In genomic region chr9:111937301-111937700, GRCh38 we compare ENCODE assay signal across 11 cellular contexts. TPM values are rescaled to one million over a fixed set of nuclear protein-coding genes. Genes with fewer than 3 reads are reported as not detected.
A peak's percentile ranks its signal among the peaks of the same experiment; 100 is the strongest.
DNase-seq lines count a peak whose midpoint lies in the region; ATAC-seq, FAIRE-seq and TF ChIP-seq lines count a peak whose summit lies in the region.
"Had no signal": no experiment of that assay in that cellular context is flagged by ENCODE, and none has a peak within 500 bp of the region (broad histone marks: within the 10 kb centered on the region; RNA-seq: fewer than 3 reads in every experiment).

No MANE protein-coding gene starts in this region.

- TF ChIP-seq EP300 in GM12878 (IDR thresholded peaks at IDR 0.05; ENCODE audit: borderline replicate concordance in 1 of 2, control insufficient read depth in 1 of 2, low read depth in 2 of 2, low read length in 2 of 2) (no peak), ovary (IDR thresholded peaks at IDR 0.05) (no peak)

- peak overlapping the region; percentile 83 to 93 (median 90) for H3K27ac Mint-ChIP-seq in naive thymus-derived CD4-positive, alpha-beta T cell
- H3K27ac Mint-ChIP-seq in Caco-2 (ENCODE audit: unreplicated experiment): no peak overlapping the region

- H3K4me1 ChIP-seq in BLaER1 treated with 17β-estradiol and CSF1 and Interleukin-3, amounts not matched to agents 10 nM and 100 nM: peaks cover 11 to 33% (median 18%) of the 10 kb centered on the region in 10 experiments
- peaks cover 35% of the 10 kb centered on the region for H3K4me1 ChIP-seq in GM23248 (ENCODE audit: insufficient read depth)
- peaks cover 21% of the 10 kb centered on the region for H3K4me1 ChIP-seq in GM12878 (ENCODE audit: control insufficient read depth, insufficient read depth, low read length)
- H3K4me1 ChIP-seq in naive thymus-derived CD4-positive, alpha-beta T cell (ENCODE audit: control insufficient read depth in 2 of 2, insufficient read depth in 2 of 2, low read length in 2 of 2): peaks cover 15 to 19% of the 10 kb centered on the region in 2 donors
- H3K4me1 ChIP-seq in ovary (ENCODE audit: insufficient read depth): peaks cover 3% of the 10 kb centered on the region
- H3K4me1 ChIP-seq in Caco-2: no peaks in the 10 kb centered on the region

- in situ Hi-C loops in GM23248 (cut with MboI): no loop called here
- in situ Hi-C loops in GM12878 (cut with MboI): no loop called here

- H3K4me2 ChIP-seq in BLaER1 treated with 17β-estradiol and CSF1 and Interleukin-3, amounts not matched to agents 10 nM and 100 nM: peak overlapping the region in 10 of 11 experiments; percentile 10 to 75 (median 54); a peak in 19 of 22 replicates
- no peak overlapping the region for H3K4me2 ChIP-seq in GM23248 (ENCODE audit: unreplicated experiment)
- H3K4me2 ChIP-seq in GM12878 (ENCODE audit: control insufficient read depth, insufficient read depth): peak overlapping the region; percentile 58; the same call in 1 of the 2 replicates

- H3K27ac ChIP-seq in BLaER1 treated with 17β-estradiol and CSF1 and Interleukin-3, amounts not matched to agents 10 nM and 100 nM: peak overlapping the region in 7 of 11 experiments; percentile 3 to 71 (median 33); a peak in 8 of 22 replicates
- H3K27ac ChIP-seq in GM23248 (peak overlapping the region; percentile 45), GM12878 (ENCODE audit: control insufficient read depth, insufficient read depth) (peak overlapping the region; percentile 80), ovary (no peak overlapping the region)
- no peak overlapping the region for H3K27ac ChIP-seq in naive thymus-derived CD4-positive, alpha-beta T cell (ENCODE audit: low read depth, low read length)

- peaks cover 89% of the 10 kb centered on the region for H3F3A ChIP-seq in GM23248 (ENCODE audit: insufficient read depth)

- no peaks in the 10 kb centered on the region for H3K9me3 ChIP-seq in BLaER1 treated with 17β-estradiol and CSF1 and Interleukin-3, amounts not matched to agents 10 nM and 100 nM (replicated peaks in 1 of 11)
- H3K9me3 ChIP-seq in GM23248 (ENCODE audit: low read depth): no peaks in the 10 kb centered on the region
- no peaks in the 10 kb centered on the region for H3K9me3 ChIP-seq in GM12878 (replicated peaks; ENCODE audit: control insufficient read depth, insufficient read depth, low read length)
- H3K9me3 ChIP-seq in naive thymus-derived CD4-positive, alpha-beta T cell (ENCODE audit: control insufficient read depth in 2 of 3, low read length in 3 of 3): no peaks in the 10 kb centered on the region
- H3K9me3 ChIP-seq in ovary: no peaks in the 10 kb centered on the region
- no peaks in the 10 kb centered on the region for H3K9me3 ChIP-seq in Caco-2

- POLR2A ChIA-PET in GM12878 (lab: Charles Lee) (interaction anchor here (0.6 to 4.0 kb wide), 11 partner anchors 7 to 96 kb away, joined by 3 to 24 read pairs (median 6); no protein-coding TSS in a partner anchor), Caco-2 (lab: Charles Lee) (no interaction called here)
- POLR2A ChIA-PET in naive thymus-derived CD4-positive, alpha-beta T cell (lab: Charles Lee): interaction anchor here (1.0 to 4.0 kb wide), 4 partner anchors 11 to 64 kb away, joined by 3 to 30 read pairs (median 6); partner anchors contain the start of gene UGCG

- H3K9me3 Mint-ChIP-seq in naive thymus-derived CD4-positive, alpha-beta T cell: peaks cover 0 to 9% (median 0%) of the 10 kb centered on the region in 11 donors
- no peaks in the 10 kb centered on the region for H3K9me3 Mint-ChIP-seq in Caco-2 (ENCODE audit: unreplicated experiment)

- SMC1A ChIA-PET in GM12878 (lab: Charles Lee; ENCODE audit: uncharacterized antibody, unreplicated experiment): interaction anchor here (0.6 to 5.1 kb wide), 30 partner anchors 10 to 1805 kb away, joined by 3 to 57 read pairs (median 5); partner anchors contain the start of gene UGCG

- H3K4me3 ChIP-seq in BLaER1 treated with 17β-estradiol and CSF1 and Interleukin-3, amounts not matched to agents 10 nM and 100 nM: no peak overlapping the region
- H3K4me3 ChIP-seq in GM23248: no peak overlapping the region
- H3K4me3 ChIP-seq in GM12878: no peak overlapping the region
- H3K4me3 ChIP-seq in naive thymus-derived CD4-positive, alpha-beta T cell (ENCODE audit: low read length): no peak overlapping the region
- no peak overlapping the region for H3K4me3 ChIP-seq in ovary
- H3K4me3 ChIP-seq in Caco-2 (ENCODE audit: low read depth, low read length): no peak overlapping the region

- H3K4me1 Mint-ChIP-seq in naive thymus-derived CD4-positive, alpha-beta T cell: peaks cover 20 to 46% (median 31%) of the 10 kb centered on the region in 7 donors
- peaks cover 7% of the 10 kb centered on the region for H3K4me1 Mint-ChIP-seq in Caco-2 (ENCODE audit: low read depth, unreplicated experiment)

- no peaks in the 10 kb centered on the region for H3K9me2 ChIP-seq in GM23248 (ENCODE audit: insufficient read depth)

- no peak for DNase-seq in GM23248
- DNase-seq in GM12878 (ENCODE audit: low read depth, low spot score): no peak
- no peak for DNase-seq in naive thymus-derived CD4-positive, alpha-beta T cell
- no peak for DNase-seq in ovary
- DNase-seq in Caco-2: no peak
- no peak for DNase-seq in nucleus accumbens (lab: John Stamatoyannopoulos, UW)
- DNase-seq in NCI-H2171 treated with DMSO at 0.1 percent for 48 hours (lab: John Stamatoyannopoulos, UW): no peak
- DNase-seq: DMS 273 treated with DMSO at 0.1 percent for 48 hours, hippocampal formation, KG1 had no signal

- RAD21 ChIA-PET in GM12878 (lab: Charles Lee; ENCODE audit: unreplicated experiment): interaction anchor here (1.0 to 3.6 kb wide), 16 partner anchors 10 to 145 kb away, joined by 3 to 26 read pairs (median 10); partner anchors contain the start of gene UGCG

- TF ChIP-seq RAD21 in GM12878 (IDR thresholded peaks at IDR 0.05; ENCODE audit: insufficient read depth, low read depth, low read length): no peak

- no peaks in the 10 kb centered on the region for H4K20me1 ChIP-seq in BLaER1 treated with 17β-estradiol and CSF1 and Interleukin-3, amounts not matched to agents 10 nM and 100 nM
- H4K20me1 ChIP-seq in GM23248 (ENCODE audit: insufficient read depth) (no peaks in the 10 kb centered on the region), GM12878 (ENCODE audit: control insufficient read depth, insufficient read depth) (no peaks in the 10 kb centered on the region)

- TF ChIP-seq POLR2A in GM12878 (IDR thresholded peaks at IDR 0.05; ENCODE audit: low read depth, low read length): 0 out of 2 replicates have a peak, but pooled peaks have one; percentile 10
- no peak for TF ChIP-seq POLR2A in ovary (IDR thresholded peaks at IDR 0.05)

- peaks cover 5 to 49% (median 24%) of the 10 kb centered on the region in 5 donors for H3K36me3 Mint-ChIP-seq in naive thymus-derived CD4-positive, alpha-beta T cell
- peaks cover 37% of the 10 kb centered on the region for H3K36me3 Mint-ChIP-seq in Caco-2 (ENCODE audit: insufficient read depth, unreplicated experiment)

- H3K36me3 ChIP-seq in BLaER1 treated with 17β-estradiol and CSF1 and Interleukin-3, amounts not matched to agents 10 nM and 100 nM: peaks cover 33 to 51% (median 40%) of the 10 kb centered on the region in 11 experiments
- H3K36me3 ChIP-seq in GM23248 (ENCODE audit: low read depth) (peaks cover 53% of the 10 kb centered on the region), GM12878 (ENCODE audit: control insufficient read depth in 2 of 2, insufficient read depth in 2 of 2, low read length in 1 of 2) (peaks cover 2 to 5% of the 10 kb centered on the region in 2 experiments), ovary (no peaks in the 10 kb centered on the region), Caco-2 (ENCODE audit: control insufficient read depth, insufficient read depth, low read length) (no peaks in the 10 kb centered on the region)
- H3K36me3 ChIP-seq in naive thymus-derived CD4-positive, alpha-beta T cell (ENCODE audit: control insufficient read depth in 2 of 3, insufficient read depth in 3 of 3, low read length in 3 of 3): peaks cover 0 to 10% (median 0%) of the 10 kb centered on the region in 3 experiments

- ATAC-seq in GM12878: peak; percentile 6
- peak; percentile 6 for ATAC-seq in naive thymus-derived CD4-positive, alpha-beta T cell

- intact Hi-C loops in GM12878 (cut with micrococcal nuclease; ENCODE audit: unreplicated experiment): no loop called here
- intact Hi-C loops in naive thymus-derived CD4-positive, alpha-beta T cell (cut with micrococcal nuclease): loop anchor here in 1 of 2 donors (5.0 to 10.0 kb wide), 3 partner anchors 55 to 172 kb away; no protein-coding TSS in a partner anchor
- intact Hi-C loops in ovary (cut with DNase I): no loop called here
- intact Hi-C loops in Caco-2 (cut with micrococcal nuclease; ENCODE audit: unreplicated experiment): no loop called here

- no peak for FAIRE-seq in GM12878 (lab: Jason Lieb, UNC)

- H3K4me3 Mint-ChIP-seq in naive thymus-derived CD4-positive, alpha-beta T cell: peak overlapping the region in 9 of 10 donors; percentile 52 to 82 (median 77)
- no peak overlapping the region for H3K4me3 Mint-ChIP-seq in Caco-2 (ENCODE audit: unreplicated experiment)

- CTCF ChIA-PET in GM12878 (lab: Yijun Ruan, JAX) (interaction anchor here (0.7 to 2.4 kb wide), 12 partner anchors 11 to 138 kb away, joined by 3 to 8 read pairs (median 6); no protein-coding TSS in a partner anchor), Caco-2 (lab: Charles Lee) (no interaction called here)
- CTCF ChIA-PET in naive thymus-derived CD4-positive, alpha-beta T cell (lab: Charles Lee): interaction anchor here (0.6 kb wide), 1 partner anchor 103 kb away, joined by 5 read pairs; no protein-coding TSS in a partner anchor

- H2AFZ ChIP-seq in GM23248: no peak overlapping the region
- H2AFZ ChIP-seq in GM12878 (ENCODE audit: control insufficient read depth, low read depth, low read length): no peak overlapping the region

- no TSS peak for BruUV-seq in GM12878 (replicated peaks; lab: Mats Ljungman, UMichigan)
- no TSS peak for BruUV-seq in Caco-2 (replicated peaks; lab: Mats Ljungman, UMichigan)

- no peaks in the 10 kb centered on the region for H3K27me3 Mint-ChIP-seq in naive thymus-derived CD4-positive, alpha-beta T cell
- no peaks in the 10 kb centered on the region for H3K27me3 Mint-ChIP-seq in Caco-2 (ENCODE audit: insufficient read depth, unreplicated experiment)

- H3K79me2 ChIP-seq in GM23248 (ENCODE audit: insufficient read depth) (peaks cover 41% of the 10 kb centered on the region), GM12878 (ENCODE audit: control insufficient read depth, insufficient read depth, low read length) (no peaks in the 10 kb centered on the region)

- peak overlapping the region in 1 of 11 experiments; percentile 10; a peak in 1 of 22 replicates for H3K9ac ChIP-seq in BLaER1 treated with 17β-estradiol and CSF1 and Interleukin-3, amounts not matched to agents 10 nM and 100 nM
- no peak overlapping the region for H3K9ac ChIP-seq in GM23248
- H3K9ac ChIP-seq in GM12878 (ENCODE audit: control insufficient read depth, insufficient read depth, low read length): no peak overlapping the region

- no peaks in the 10 kb centered on the region for H3K27me3 ChIP-seq in BLaER1 treated with 17β-estradiol and CSF1 and Interleukin-3, amounts not matched to agents 10 nM and 100 nM
- no peaks in the 10 kb centered on the region for H3K27me3 ChIP-seq in GM23248 (replicated peaks; ENCODE audit: insufficient read depth)
- no peaks in the 10 kb centered on the region for H3K27me3 ChIP-seq in GM12878 (replicated peaks in 1 of 2; ENCODE audit: control insufficient read depth in 2 of 2, insufficient read depth in 2 of 2, low read length in 1 of 2)
- H3K27me3 ChIP-seq in naive thymus-derived CD4-positive, alpha-beta T cell (ENCODE audit: control insufficient read depth in 2 of 2, insufficient read depth in 2 of 2, low read length in 2 of 2): no peaks in the 10 kb centered on the region
- no peaks in the 10 kb centered on the region for H3K27me3 ChIP-seq in ovary
- H3K27me3 ChIP-seq in Caco-2 (replicated peaks; ENCODE audit: control insufficient read depth, insufficient read depth, low read length): no peaks in the 10 kb centered on the region

- TF ChIP-seq CTCF in GM12878 (IDR thresholded peaks at IDR 0.05 in 2 of 3, conservative IDR thresholded peaks at IDR 0.05 in 1 of 3; ENCODE audit: control insufficient read depth in 2 of 3, extremely low read depth in 1 of 3, insufficient read depth in 1 of 3, low read depth in 3 of 3, low read length in 3 of 3) (no peak), ovary (IDR thresholded peaks at IDR 0.05) (no peak), Caco-2 (IDR thresholded peaks at IDR 0.05; ENCODE audit: insufficient read depth in 1 of 2, low read depth in 1 of 2, low read length in 1 of 2, severe bottlenecking in 1 of 2, unreplicated experiment in 1 of 2) (no peak)

- WGBS in GM23248 (ENCODE audit: low coverage in 1 of 2, low lambda C conversion rate in 2 of 2, missing lambda C conversion rate in 2 of 2), 2 experiments: 96 to 98% methylated on average over 2 of the region's 2 CpGs
- 91% methylated on average over 2 of the region's 2 CpGs for WGBS in GM12878 (ENCODE audit: insufficient coverage, insufficient replicate concordance, low lambda C conversion rate, missing lambda C conversion rate)
- WGBS in ovary, 3 donors: 94 to 97% (median 96%) methylated on average over 2 of the region's 2 CpGs

RNA-seq across cellular contexts. Expression of gene UGCG, which starts 40.7 kb away (rescaled TPM):
- 148 and 172 TPM in 2 replicates for total RNA-seq in GM23248 (2014; rRNA removed; shearing (Covaris generic))
- polyA plus RNA-seq in GM23248 (2016; fragmentation: Nextera tagmentation; extraction: Ambion mirVana) (73.1 and 73.6 TPM in 2 replicates), GM12878 (2011; rRNA removed) (96.6 and 143 TPM in 2 replicates), GM12878 (2014; fragmentation: Illumina TruSeq; extraction: Trizol) (35.0 and 42.8 TPM in 2 replicates), GM12878 (2014; fragmentation: Nextera tagmentation; extraction: Ambion mirVana) (10 to 100 TPM; 48.0 to 62.1 TPM), GM12878 (2014; rRNA removed) (33.5 and 42.8 TPM in 2 replicates), GM12878 (2016; fragmentation: Nextera tagmentation; extraction: Ambion mirVana) (10 to 100 TPM; 21.7 to 30.5 TPM), ovary (10 to 100 TPM; 13.1 to 15.5 TPM)
- 287 and 299 TPM in 2 replicates for total RNA-seq in GM12878 (2013; cell fraction: nucleolus; rRNA removed)
- total RNA-seq in GM12878 (2014; rRNA removed) (54.3 and 65.1 TPM in 2 replicates), GM12878 (2014; rRNA removed; fragmentation: Illumina TruSeq; extraction: Trizol) (58.3 and 59.5 TPM in 2 replicates), GM12878 (2021) (47.7 and 49.7 TPM in 2 replicates), ovary (10 to 100 TPM; 18.6 to 74.1 (median 22.5) TPM), Caco-2 (2022) (25.0 and 26.7 TPM in 2 replicates)
- 20.1 TPM for polyA plus RNA-seq in GM12878 (2011; ENCODE audit: low read depth)
- 28.8 and 33.4 TPM in 2 replicates for polyA plus RNA-seq in GM12878 (2011; cell fraction: cytosol; rRNA removed)
- polyA plus RNA-seq in GM12878 (2011; cell fraction: nucleus; rRNA removed): 44.7 and 51.1 TPM in 2 replicates
- 30.8 and 42.3 TPM in 2 replicates for polyA plus RNA-seq in GM12878 (2012)
- 63.0 and 82.2 TPM in 2 replicates for polyA minus RNA-seq in GM12878 (2011; rRNA and poly(A)+ RNA removed)
- polyA minus RNA-seq in GM12878 (2011; cell fraction: cytosol; rRNA and poly(A)+ RNA removed): 46.4 and 57.0 TPM in 2 replicates
- 54.2 and 77.7 TPM in 2 replicates for polyA minus RNA-seq in GM12878 (2011; cell fraction: nucleus; rRNA and poly(A)+ RNA removed)
- total RNA-seq in naive thymus-derived CD4-positive, alpha-beta T cell: 10 to 100 TPM; 21.1 to 40.9 (median 24.5) TPM
- 10 to 100 TPM in 1 of 2 donors, 1 to 10 TPM in 1; 10.0 to 13.8 TPM for polyA plus RNA-seq in naive thymus-derived CD4-positive, alpha-beta T cell

Comparison
In these comparisons a context has a peak if more than half of its experiments do, and no peak if none do; other contexts are left out.
1. H3K27ac ChIP-seq: peak in BLaER1 treated with 17β-estradiol and CSF1 and Interleukin-3, amounts not matched to agents 10 nM and 100 nM (7 of 11), GM23248 (single experiment) and GM12878 (single experiment); none in naive thymus-derived CD4-positive, alpha-beta T cell (single experiment) and ovary (0 of 2).